In genomic region chr17:830950-831349, GRCh38 we compare ENCODE assay signal across 21 cellular contexts. TPM values are rescaled to one million over a fixed set of nuclear protein-coding genes. Genes with fewer than 3 reads are reported as not detected.
DNase-seq lines count a peak whose midpoint lies in the region; ATAC-seq and TF ChIP-seq lines count a peak whose summit lies in the region.
"Had no signal": no experiment of that assay in that cellular context is flagged by ENCODE, and none has a peak within 500 bp of the region (broad histone marks: within the 10 kb centered on the region; RNA-seq: fewer than 3 reads in every experiment).

No MANE protein-coding gene starts in this region.

- H3K27me3 Mint-ChIP-seq in glutamatergic neuron (ENCODE audit: unreplicated experiment) = peaks cover 11% of the 10 kb centered on the region

- no peak for TF ChIP-seq EP300 in Ishikawa (IDR thresholded peaks at IDR 0.05; ENCODE audit: borderline replicate concordance)

- intact Hi-C loops in gastrocnemius medialis (cut with DNase I; ENCODE audit: low total_unique reads) = no loop called here

- H3K4me3 ChIP-seq in gastrocnemius medialis = no peak overlapping the region

- TF ChIP-seq RAD21 in Ishikawa (IDR thresholded peaks at IDR 0.05; ENCODE audit: low read depth) = no peak

- no peaks in the 10 kb centered on the region for H3K27me3 ChIP-seq in gastrocnemius medialis
- H3K27me3 ChIP-seq: BE2C had no signal

- TF ChIP-seq POLR2A in gastrocnemius medialis (IDR thresholded peaks at IDR 0.05) = no peak

- H3K27ac Mint-ChIP-seq in glutamatergic neuron (ENCODE audit: unreplicated experiment) = peak overlapping the region; percentile 52
- H3K27ac Mint-ChIP-seq: CD4-positive, alpha-beta T cell; HFFc6; IgD-negative memory B cell had no signal

- H3K4me1 Mint-ChIP-seq in glutamatergic neuron (ENCODE audit: low read depth, unreplicated experiment) = peaks cover 16% of the 10 kb centered on the region
- H3K4me1 Mint-ChIP-seq: IgD-negative memory B cell had no signal

- no peaks in the 10 kb centered on the region for H3K9me3 ChIP-seq in gastrocnemius medialis
- H3K9me3 ChIP-seq: BE2C, Caco-2 had no signal

- peaks cover 24% of the 10 kb centered on the region for H3K9me3 Mint-ChIP-seq in glutamatergic neuron (ENCODE audit: unreplicated experiment)
- H3K9me3 Mint-ChIP-seq: CD4-positive, alpha-beta T cell had no signal

- peak overlapping the region in 3 of 4 donors; percentile 47 to 71 (median 52) for H3K27ac ChIP-seq in gastrocnemius medialis
- H3K27ac ChIP-seq: C4-2B had no signal

- ATAC-seq in gastrocnemius medialis (no peak), HG03460 (IDR thresholded peaks at IDR 0.05; ENCODE audit: unreplicated experiment) (no peak), GM18502 (IDR thresholded peaks at IDR 0.05; ENCODE audit: poor library complexity, unreplicated experiment) (no peak)
- ATAC-seq: HCT116, HepG2 had no signal

- peaks cover 16 to 34% of the 10 kb centered on the region in 2 donors for H3K4me1 ChIP-seq in gastrocnemius medialis
- H3K4me1 ChIP-seq: BE2C, Caco-2 had no signal

- DNase-seq in NCI-H2171 (lab: John Stamatoyannopoulos, UW) = peak; percentile 36
- no peak for DNase-seq in glutamatergic neuron
- no peak for DNase-seq in gastrocnemius medialis
- no peak for DNase-seq in D341Med (ENCODE audit: low spot score)
- DNase-seq: ACHN; BE2C; Caco-2; CD4-positive, alpha-beta T cell; DMS153; DMS79; GDM1; GOT3; H7; HFFc6 had no signal

- H3K36me3 Mint-ChIP-seq in glutamatergic neuron (ENCODE audit: unreplicated experiment) = peaks cover 9% of the 10 kb centered on the region
- H3K36me3 Mint-ChIP-seq: IgD-negative memory B cell had no signal

- H3K36me3 ChIP-seq in gastrocnemius medialis = no peaks in the 10 kb centered on the region
- H3K36me3 ChIP-seq: BE2C had no signal

- no peak for TF ChIP-seq CTCF in glutamatergic neuron (IDR thresholded peaks at IDR 0.05; ENCODE audit: partially characterized antibody, unreplicated experiment)
- TF ChIP-seq CTCF in gastrocnemius medialis (IDR thresholded peaks at IDR 0.05 in 4 of 5, conservative IDR thresholded peaks at IDR 0.05 in 1 of 5) = no peak

- no peak overlapping the region for H3K4me3 Mint-ChIP-seq in glutamatergic neuron (ENCODE audit: unreplicated experiment)
- H3K4me3 Mint-ChIP-seq: CD4-positive, alpha-beta T cell; HFFc6; IgD-negative memory B cell had no signal

- in situ Hi-C loops in gastrocnemius medialis (cut with MboI; ENCODE audit: low sequenced_read_pairs in 4 of 4) = no loop called here

TF ChIP-seq in Ishikawa, 13 proteins besides CTCF, POLR2A, EP300 and RAD21:
- TF ChIP-seq FOXM1 (IDR thresholded peaks at IDR 0.05; ENCODE audit: borderline replicate concordance, low read depth) (no peak), TAF1 (IDR thresholded peaks at IDR 0.05; ENCODE audit: low read depth) (no peak), YY1 (IDR thresholded peaks at IDR 0.05; ENCODE audit: low read depth) (no peak), EGR1 (IDR thresholded peaks at IDR 0.05) (no peak), TCF12 (IDR thresholded peaks at IDR 0.05; ENCODE audit: low read depth) (no peak), MAX (IDR thresholded peaks at IDR 0.05) (peak; percentile 23; the same call in 1 of the 2 replicates), NFIC (IDR thresholded peaks at IDR 0.05) (peak; percentile 55; the same call in 1 of the 2 replicates), TEAD4 (IDR thresholded peaks at IDR 0.05) (no peak), CREB1 (IDR thresholded peaks at IDR 0.05; ENCODE audit: low read depth) (no peak), USF1 (IDR thresholded peaks at IDR 0.05) (no peak)
- TF ChIP-seq, protein P1, sequence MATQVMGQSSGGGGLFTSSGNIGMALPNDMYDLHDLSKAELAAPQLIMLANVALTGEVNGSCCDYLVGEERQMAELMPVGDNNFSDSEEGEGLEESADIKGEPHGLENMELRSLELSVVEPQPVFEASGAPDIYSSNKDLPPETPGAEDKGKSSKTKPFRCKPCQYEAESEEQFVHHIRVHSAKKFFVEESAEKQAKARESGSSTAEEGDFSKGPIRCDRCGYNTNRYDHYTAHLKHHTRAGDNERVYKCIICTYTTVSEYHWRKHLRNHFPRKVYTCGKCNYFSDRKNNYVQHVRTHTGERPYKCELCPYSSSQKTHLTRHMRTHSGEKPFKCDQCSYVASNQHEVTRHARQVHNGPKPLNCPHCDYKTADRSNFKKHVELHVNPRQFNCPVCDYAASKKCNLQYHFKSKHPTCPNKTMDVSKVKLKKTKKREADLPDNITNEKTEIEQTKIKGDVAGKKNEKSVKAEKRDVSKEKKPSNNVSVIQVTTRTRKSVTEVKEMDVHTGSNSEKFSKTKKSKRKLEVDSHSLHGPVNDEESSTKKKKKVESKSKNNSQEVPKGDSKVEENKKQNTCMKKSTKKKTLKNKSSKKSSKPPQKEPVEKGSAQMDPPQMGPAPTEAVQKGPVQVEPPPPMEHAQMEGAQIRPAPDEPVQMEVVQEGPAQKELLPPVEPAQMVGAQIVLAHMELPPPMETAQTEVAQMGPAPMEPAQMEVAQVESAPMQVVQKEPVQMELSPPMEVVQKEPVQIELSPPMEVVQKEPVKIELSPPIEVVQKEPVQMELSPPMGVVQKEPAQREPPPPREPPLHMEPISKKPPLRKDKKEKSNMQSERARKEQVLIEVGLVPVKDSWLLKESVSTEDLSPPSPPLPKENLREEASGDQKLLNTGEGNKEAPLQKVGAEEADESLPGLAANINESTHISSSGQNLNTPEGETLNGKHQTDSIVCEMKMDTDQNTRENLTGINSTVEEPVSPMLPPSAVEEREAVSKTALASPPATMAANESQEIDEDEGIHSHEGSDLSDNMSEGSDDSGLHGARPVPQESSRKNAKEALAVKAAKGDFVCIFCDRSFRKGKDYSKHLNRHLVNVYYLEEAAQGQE (IDR thresholded peaks at IDR 0.05; ENCODE audit: low read depth) = no peak

RNA-seq across cellular contexts. Expression of gene MRM3, which starts 48.8 kb away (rescaled TPM):
- 11.8 TPM for total RNA-seq in glutamatergic neuron (ENCODE audit: unreplicated experiment)
- total RNA-seq in gastrocnemius medialis = 10 to 100 TPM; 24.2 to 58.2 (median 33.0) TPM

RNA-seq across cellular contexts. Expression of gene GLOD4, which starts 48.9 kb away (rescaled TPM):
- total RNA-seq in glutamatergic neuron (ENCODE audit: unreplicated experiment) (80.1 TPM), gastrocnemius medialis (10 to 100 TPM; 17.6 to 38.1 (median 22.8) TPM)
